ENCODE assay signal across 14 cellular contexts in genomic region chr21:42245348-42246185, GRCh38. TPM values are rescaled to one million over a fixed set of nuclear protein-coding genes. Genes with fewer than 3 reads are reported as not detected.
DNase-seq lines count a peak whose midpoint lies in the region; ATAC-seq, FAIRE-seq and TF ChIP-seq lines count a peak whose summit lies in the region.
"Had no signal": no experiment of that assay in that cellular context is flagged by ENCODE, and none has a peak within 500 bp of the region (broad histone marks: within the 10 kb centered on the region; RNA-seq: fewer than 3 reads in every experiment).

No MANE protein-coding gene starts in this region.

- H3K27ac ChIP-seq in K562 (ENCODE audit: extremely low read depth, low read depth, low read length) = no peak overlapping the region
- H3K27ac ChIP-seq in neural progenitor cell = no peak overlapping the region
- H3K27ac ChIP-seq: parathyroid adenoma had no signal

- H3K4me3 ChIP-seq in K562 (no peak overlapping the region), neural progenitor cell (no peak overlapping the region)

- TF ChIP-seq POLR2A in K562 (conservative IDR thresholded peaks at IDR 0.05) = no peak

- H3K4me3 Mint-ChIP-seq in neural progenitor cell (no peak overlapping the region), chondrocyte (ENCODE audit: unreplicated experiment) (no peak overlapping the region)
- H3K4me3 Mint-ChIP-seq: CD4-positive, CD25-positive, alpha-beta regulatory T cell; memory B cell had no signal

- H3K27me3 Mint-ChIP-seq in neural progenitor cell (ENCODE audit: insufficient read depth, low read depth) (peaks cover 3% of the 10 kb centered on the region), chondrocyte (ENCODE audit: low read depth) (peaks cover 28% of the 10 kb centered on the region)
- H3K27me3 Mint-ChIP-seq: CD4-positive, CD25-positive, alpha-beta regulatory T cell; memory B cell had no signal

- CTCF ChIA-PET in K562 (lab: Yijun Ruan, JAX; ENCODE audit: low intra/inter-chr PET ratio) = no interaction called here

- H3K4me2 ChIP-seq in K562 (ENCODE audit: insufficient read depth, low read length) = no peak overlapping the region
- H3K4me2 ChIP-seq in neural progenitor cell = no peak overlapping the region

- no peak overlapping the region for H2AFZ ChIP-seq in K562 (ENCODE audit: low read depth, low read length)
- H2AFZ ChIP-seq in neural progenitor cell (replicated peaks) = peak overlapping the region; percentile 34
- H2AFZ ChIP-seq: parathyroid adenoma had no signal

- H3K9ac ChIP-seq in K562 (ENCODE audit: insufficient read depth in 1 of 2, low read depth in 2 of 2, low read length in 2 of 2) (no peak overlapping the region), neural progenitor cell (no peak overlapping the region)
- H3K9ac ChIP-seq: parathyroid adenoma had no signal

- TF ChIP-seq CTCF in K562 (IDR thresholded peaks at IDR 0.05 in 2 of 3, conservative IDR thresholded peaks at IDR 0.05 in 1 of 3; ENCODE audit: insufficient read depth in 2 of 3, low read depth in 1 of 3, low read length in 3 of 3) = no peak
- no peak for TF ChIP-seq CTCF in neural progenitor cell (IDR thresholded peaks at IDR 0.05)
- no peak for TF ChIP-seq CTCF in chondrocyte (IDR thresholded peaks at IDR 0.05)

- H3K36me3 Mint-ChIP-seq in neural progenitor cell (no peaks in the 10 kb centered on the region), chondrocyte (ENCODE audit: low read depth) (no peaks in the 10 kb centered on the region)

- H3K27me3 ChIP-seq in K562 (ENCODE audit: control insufficient read depth in 2 of 2, insufficient read depth in 2 of 2, low read length in 2 of 2) (peaks cover 23 to 53% of the 10 kb centered on the region in 2 experiments; a peak in 4 of 5 replicates), neural progenitor cell (no peaks in the 10 kb centered on the region)

- peak; percentile 24 for DNase-seq in DMS 273 treated with DMSO at 0.1 percent for 48 hours (lab: John Stamatoyannopoulos, UW)
- peak; percentile 52 for DNase-seq in NCI-H187 treated with DMSO at 0.1 percent for 48 hours (lab: John Stamatoyannopoulos, UW)
- DNase-seq in K562 (ENCODE audit: extremely low read depth in 1 of 4, low spot score in 3 of 4) = no peak
- DNase-seq in neural progenitor cell (ENCODE audit: low spot score) = peak; percentile 51
- no peak for DNase-seq in SW480 (ENCODE audit: low spot score)
- no peak for DNase-seq in chondrocyte (ENCODE audit: low spot score)
- DNase-seq: activated CD8-positive, alpha-beta memory T cell treated with anti-CD3 and anti-CD28 coated beads, Interleukin-2, amount 50 U/mL, for 4 hours; amniotic stem cell; CD4-positive, CD25-positive, alpha-beta regulatory T cell had no signal

- peak overlapping the region; percentile 39 for H3K27ac Mint-ChIP-seq in neural progenitor cell
- H3K27ac Mint-ChIP-seq in chondrocyte (ENCODE audit: unreplicated experiment) = no peak overlapping the region
- H3K27ac Mint-ChIP-seq: CD4-positive, CD25-positive, alpha-beta regulatory T cell; memory B cell had no signal

- in situ Hi-C loops in K562 (cut with MboI) = no loop called here

- H3K79me2 ChIP-seq in K562 (ENCODE audit: control insufficient read depth, insufficient read depth, low read length) (no peaks in the 10 kb centered on the region), neural progenitor cell (ENCODE audit: low read depth) (no peaks in the 10 kb centered on the region)

- BruUV-seq in K562 (replicated peaks; lab: Mats Ljungman, UMichigan) = no TSS peak

- no peak for ATAC-seq in K562
- ATAC-seq in HG03520 (IDR thresholded peaks at IDR 0.05; ENCODE audit: unreplicated experiment) = no peak

- no peaks in the 10 kb centered on the region for H3F3A ChIP-seq in neural progenitor cell (ENCODE audit: low read depth)

- peaks cover 8% of the 10 kb centered on the region for H3K4me1 Mint-ChIP-seq in neural progenitor cell
- H3K4me1 Mint-ChIP-seq in chondrocyte (ENCODE audit: low read depth) = no peaks in the 10 kb centered on the region

- no peaks in the 10 kb centered on the region for H3K9me3 ChIP-seq in K562 (replicated peaks; ENCODE audit: control insufficient read depth, insufficient read depth, low read depth, low read length)
- no peaks in the 10 kb centered on the region for H3K9me3 ChIP-seq in neural progenitor cell (ENCODE audit: low read depth)

- H3K9me1 ChIP-seq in K562 (ENCODE audit: control insufficient read depth, insufficient read depth, low read length) = no peaks in the 10 kb centered on the region

- TF ChIP-seq EP300 in K562 (IDR thresholded peaks at IDR 0.05; ENCODE audit: low read length) = no peak

- no peak for FAIRE-seq in K562 (lab: Jason Lieb, UNC)

- H3K9me3 Mint-ChIP-seq in neural progenitor cell (no peaks in the 10 kb centered on the region), chondrocyte (ENCODE audit: low read depth) (no peaks in the 10 kb centered on the region)
- H3K9me3 Mint-ChIP-seq: memory B cell had no signal

- intact Hi-C loops in K562 (cut with micrococcal nuclease) = no loop called here

- H3K36me3 ChIP-seq in K562 (ENCODE audit: control insufficient read depth, insufficient read depth, low read length) (no peaks in the 10 kb centered on the region), neural progenitor cell (no peaks in the 10 kb centered on the region)

- 0% methylated on average over 9 of the region's 10 CpGs for WGBS in K562 (ENCODE audit: insufficient coverage, low coverage, missing lambda C conversion rate)

- TF ChIP-seq RAD21 in K562 (CRISPR knock-in tag; conservative IDR thresholded peaks at IDR 0.05 in 1 of 2, IDR thresholded peaks at IDR 0.05 in 1 of 2) = no peak

- H4K20me1 ChIP-seq in K562 (replicated peaks; ENCODE audit: control insufficient read depth, insufficient read depth, low read length) (no peaks in the 10 kb centered on the region), neural progenitor cell (ENCODE audit: low read depth) (no peaks in the 10 kb centered on the region)

- POLR2A ChIA-PET in K562 (lab: Yijun Ruan, JAX) = interaction anchor here (1.4 kb wide), 1 partner anchor 9 kb away, joined by 4 read pairs; no protein-coding TSS in a partner anchor

- no peaks in the 10 kb centered on the region for H3K4me1 ChIP-seq in K562 (replicated peaks in 1 of 2; ENCODE audit: control insufficient read depth in 2 of 2, insufficient read depth in 2 of 2, low read length in 2 of 2)
- H3K4me1 ChIP-seq in neural progenitor cell = peaks cover 9% of the 10 kb centered on the region

TF ChIP-seq in K562, 482 proteins besides CTCF, POLR2A, EP300 and RAD21 (continues in another document):
- TF ChIP-seq ZNF639 (CRISPR knock-in tag; conservative IDR thresholded peaks at IDR 0.05 in 1 of 2, IDR thresholded peaks at IDR 0.05 in 1 of 2) (no peak), ZNF280B (CRISPR knock-in tag; IDR thresholded peaks at IDR 0.05) (no peak)

RNA-seq across cellular contexts. Expression of gene ABCG1, which starts 26.6 kb away (rescaled TPM):
- total RNA-seq in K562 (2011; cell fraction: chromatin; rRNA removed; ENCODE audit: low replicate concordance) = not detected in 2 replicates
- not detected in 2 replicates for total RNA-seq in K562 (2011; cell fraction: nucleolus; rRNA removed)
- total RNA-seq in K562 (2011; cell fraction: nucleoplasm; rRNA removed) = not detected in 2 replicates
- 0.12 TPM in 1 of 2 replicates, not detected in the other for total RNA-seq in K562 (2014; rRNA removed)
- not detected in 2 replicates for total RNA-seq in K562 (2014; rRNA removed; fragmentation: Illumina TruSeq; extraction: Trizol)
- 0.04 and 0.08 TPM in 2 replicates for total RNA-seq in K562 (2015; rRNA removed; fragmentation: Illumina TruSeq; extraction: Trizol)
- total RNA-seq in K562 (2021) = 0.07 and 0.09 TPM in 2 replicates
- polyA plus RNA-seq in K562 (2011; rRNA removed) = not detected in 2 replicates
- not detected in 2 replicates for polyA plus RNA-seq in K562 (2011; cell fraction: cytosol; rRNA removed)
- not detected in 2 replicates for polyA plus RNA-seq in K562 (2011; cell fraction: nucleus; rRNA removed)
- polyA plus RNA-seq in K562 (2012) = 0.07 TPM in 1 of 2 replicates, not detected in the other
- not detected in 2 replicates for polyA plus RNA-seq in K562 (2014; fragmentation: Illumina TruSeq; extraction: Trizol)
- polyA plus RNA-seq in K562 (2014; fragmentation: Nextera tagmentation; extraction: Ambion mirVana) = not detected
- not detected in 2 replicates for polyA plus RNA-seq in K562 (2014; rRNA removed)
- polyA minus RNA-seq in K562 (2011; rRNA and poly(A)+ RNA removed) = not detected in 2 replicates
- polyA minus RNA-seq in K562 (2011; cell fraction: cytosol; rRNA and poly(A)+ RNA removed) = not detected in 2 replicates
- not detected in 2 replicates for polyA minus RNA-seq in K562 (2011; cell fraction: nucleus; rRNA and poly(A)+ RNA removed)
- 1.9 and 2.0 TPM in 2 replicates for total RNA-seq in neural progenitor cell (ENCODE audit: low replicate concordance)
- total RNA-seq in chondrocyte = 0.51 to 1.6 TPM (median 1.6 TPM) in 3 replicates
- total RNA-seq: HT1080, RPMI7951 had no signal

Comparison
In these comparisons a context has a peak if more than half of its experiments do, and no peak if none do; other contexts are left out.
1. DNase-seq: peak in DMS 273 treated with DMSO at 0.1 percent for 48 hours (single experiment), NCI-H187 treated with DMSO at 0.1 percent for 48 hours (single experiment) and neural progenitor cell (single experiment); none in K562 (0 of 4), SW480 (single experiment) and chondrocyte (single experiment).